Comparison of ENCODE assay signal across 11 cellular contexts in the genomic region with DNA sequence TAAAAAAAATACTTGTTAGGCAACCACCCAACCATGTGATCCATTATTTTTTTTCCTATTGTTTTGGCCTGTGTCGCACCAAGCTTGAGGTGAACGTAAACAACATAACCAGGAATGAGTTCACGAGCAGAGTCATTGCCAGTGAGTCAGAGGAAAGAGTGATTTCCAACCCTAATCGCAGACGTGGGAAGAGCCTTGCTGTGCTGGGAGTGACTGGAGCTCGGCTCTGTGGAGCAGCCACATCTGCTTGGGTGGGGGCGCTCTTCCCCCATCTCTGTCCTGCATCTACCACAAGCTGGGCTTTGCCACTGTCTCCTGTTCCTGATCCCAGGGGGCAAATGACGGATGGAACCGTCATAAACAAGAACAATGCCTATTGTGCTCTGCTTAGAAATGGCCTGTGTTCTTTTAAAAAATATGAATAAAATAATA.
DNase-seq lines count a peak whose midpoint lies in the region; ATAC-seq, FAIRE-seq and TF ChIP-seq lines count a peak whose summit lies in the region.
"Had no signal": no experiment of that assay in that cellular context is flagged by ENCODE, and none has a peak within 500 bp of the region (broad histone marks: within the 10 kb centered on the region; RNA-seq: fewer than 3 reads in every experiment).

No MANE protein-coding gene starts in this region.

- no peaks in the 10 kb centered on the region for H3K9me3 Mint-ChIP-seq in activated T-cell treated with anti-CD3 and anti-CD28 coated beads, Interleukin-2, amount 50 U/mL, for 24 hours

- no peak overlapping the region for H3K27ac Mint-ChIP-seq in activated T-cell treated with anti-CD3 and anti-CD28 coated beads, Interleukin-2, amount 50 U/mL, for 24 hours
- H3K27ac Mint-ChIP-seq: activated CD8-positive, alpha-beta memory T cell treated with anti-CD3 and anti-CD28 coated beads, Interleukin-2, amount 10 ng/mL, durations not matched to agents 7 days and 5 days; progenitor cell of endocrine pancreas had no signal

- DNase-seq in AG09309 (ENCODE audit: low read depth) (peak; percentile 90), HTR-8/SVneo (ENCODE audit: insufficient read length, low spot score) (peak; percentile 38), cardiac fibroblast (ENCODE audit: low read depth in 2 of 2) (peak; percentile 66 to 88), left lung (no peak), NAMALWA (ENCODE audit: low spot score) (no peak), coronary artery (ENCODE audit: low spot score) (no peak)
- DNase-seq in activated T-cell treated with anti-CD3 and anti-CD28 coated beads, Interleukin-2, amount 50 U/mL, for 24 hours: no peak
- DNase-seq: activated CD8-positive, alpha-beta memory T cell treated with anti-CD3 and anti-CD28 coated beads, Interleukin-2, amount 10 ng/mL, durations not matched to agents 7 days and 5 days; NCI-H2171 had no signal

- intact Hi-C loops in left lung (cut with DNase I): no loop called here

- no peak overlapping the region for H3K4me3 Mint-ChIP-seq in activated T-cell treated with anti-CD3 and anti-CD28 coated beads, Interleukin-2, amount 50 U/mL, for 24 hours
- H3K4me3 Mint-ChIP-seq: activated CD8-positive, alpha-beta memory T cell treated with anti-CD3 and anti-CD28 coated beads, Interleukin-2, amount 10 ng/mL, durations not matched to agents 7 days and 5 days had no signal

- H3K9me3 ChIP-seq in left lung: no peaks in the 10 kb centered on the region

- peak; percentile 48 for TF ChIP-seq CTCF in AG09309 (IDR thresholded peaks at IDR 0.05; ENCODE audit: control insufficient read depth, insufficient read depth, low read depth, low read length, missing control alignments)
- TF ChIP-seq CTCF in cardiac fibroblast (IDR thresholded peaks at IDR 0.05; ENCODE audit: low read depth, low read length): no peak
- no peak for TF ChIP-seq CTCF in left lung (IDR thresholded peaks at IDR 0.05)
- TF ChIP-seq CTCF in coronary artery (IDR thresholded peaks at IDR 0.05): no peak

- H3K36me3 ChIP-seq in left lung: no peaks in the 10 kb centered on the region

- no peaks in the 10 kb centered on the region for H3K27me3 ChIP-seq in left lung

- H3K36me3 Mint-ChIP-seq in activated T-cell treated with anti-CD3 and anti-CD28 coated beads, Interleukin-2, amount 50 U/mL, for 24 hours (ENCODE audit: low read depth): no peaks in the 10 kb centered on the region
- H3K36me3 Mint-ChIP-seq: activated CD8-positive, alpha-beta memory T cell treated with anti-CD3 and anti-CD28 coated beads, Interleukin-2, amount 10 ng/mL, durations not matched to agents 7 days and 5 days had no signal

- no peaks in the 10 kb centered on the region for H3K4me1 ChIP-seq in left lung

- no peak for FAIRE-seq in HTR-8/SVneo (lab: Jason Lieb, UNC)

- no peaks in the 10 kb centered on the region for H3K4me1 Mint-ChIP-seq in activated T-cell treated with anti-CD3 and anti-CD28 coated beads, Interleukin-2, amount 50 U/mL, for 24 hours (ENCODE audit: low read depth)
- H3K4me1 Mint-ChIP-seq: activated CD8-positive, alpha-beta memory T cell treated with anti-CD3 and anti-CD28 coated beads, Interleukin-2, amount 10 ng/mL, durations not matched to agents 7 days and 5 days had no signal

- ATAC-seq in left lung: peak; percentile 41
- ATAC-seq in HG03521 (IDR thresholded peaks at IDR 0.05; ENCODE audit: unreplicated experiment): no peak
- ATAC-seq: activated CD8-positive, alpha-beta memory T cell treated with anti-CD3 and anti-CD28 coated beads, Interleukin-2, amount 10 ng/mL, durations not matched to agents 7 days and 5 days had no signal

- no peak overlapping the region for H3K27ac ChIP-seq in left lung
- H3K27ac ChIP-seq in coronary artery: no peak overlapping the region

- H3K4me3 ChIP-seq in AG09309 (ENCODE audit: control insufficient read depth, low read depth, low read length): no peak overlapping the region
- H3K4me3 ChIP-seq in cardiac fibroblast (replicated peaks in 1 of 2; ENCODE audit: low read depth in 2 of 2, low read length in 2 of 2): no peak overlapping the region
- no peak overlapping the region for H3K4me3 ChIP-seq in left lung
- no peak overlapping the region for H3K4me3 ChIP-seq in coronary artery

- H3K27me3 Mint-ChIP-seq in activated T-cell treated with anti-CD3 and anti-CD28 coated beads, Interleukin-2, amount 50 U/mL, for 24 hours: peaks cover 5% of the 10 kb centered on the region
- H3K27me3 Mint-ChIP-seq: activated CD8-positive, alpha-beta memory T cell treated with anti-CD3 and anti-CD28 coated beads, Interleukin-2, amount 10 ng/mL, durations not matched to agents 7 days and 5 days had no signal

Comparison
In these comparisons a context has a peak if more than half of its experiments do, and no peak if none do; other contexts are left out.
1. DNase-seq: peak in AG09309 (single experiment), HTR-8/SVneo (single experiment) and cardiac fibroblast (2 of 2); none in left lung (0 of 2), NAMALWA (single experiment), activated T-cell treated with anti-CD3 and anti-CD28 coated beads, Interleukin-2, amount 50 U/mL, for 24 hours (single experiment) and coronary artery (single experiment).